In genomic region chr6:15417811-15418210, GRCh38 we compare ENCODE assay signal across 10 cellular contexts.
DNase-seq lines count a peak whose midpoint lies in the region; ATAC-seq and TF ChIP-seq lines count a peak whose summit lies in the region.
"Had no signal": no experiment of that assay in that cellular context is flagged by ENCODE, and none has a peak within 500 bp of the region (broad histone marks: within the 10 kb centered on the region; RNA-seq: fewer than 3 reads in every experiment).

No MANE protein-coding gene starts in this region.

- no peak overlapping the region for H3K4me3 Mint-ChIP-seq in stimulated activated naive CD8-positive, alpha-beta T cell treated with anti-CD3 and anti-CD28 coated beads, Interleukin-15, amount 100 ng/mL, for 72 hours
- no peak overlapping the region for H3K4me3 Mint-ChIP-seq in nephron progenitor cell
- no peak overlapping the region for H3K4me3 Mint-ChIP-seq in progenitor cell of endocrine pancreas (ENCODE audit: low read depth)
- H3K4me3 Mint-ChIP-seq: H9 had no signal

- peak; percentile 72 for ATAC-seq in esophagus mucosa
- ATAC-seq in stimulated activated naive CD8-positive, alpha-beta T cell treated with anti-CD3 and anti-CD28 coated beads, Interleukin-15, amount 100 ng/mL, for 72 hours, result peak; percentile 91

- TF ChIP-seq CTCF in nephron progenitor cell (IDR thresholded peaks at IDR 0.05) (no peak), progenitor cell of endocrine pancreas (IDR thresholded peaks at IDR 0.05; ENCODE audit: unreplicated experiment) (no peak)

- H3K27ac Mint-ChIP-seq in stimulated activated naive CD8-positive, alpha-beta T cell treated with anti-CD3 and anti-CD28 coated beads, Interleukin-15, amount 100 ng/mL, for 72 hours, result peak overlapping the region in 1 of 2 donors; percentile 72
- H3K27ac Mint-ChIP-seq in nephron progenitor cell, result no peak overlapping the region
- H3K27ac Mint-ChIP-seq in progenitor cell of endocrine pancreas, result no peak overlapping the region

- peaks cover 75% of the 10 kb centered on the region for H3K36me3 Mint-ChIP-seq in nephron progenitor cell (ENCODE audit: low read depth)
- H3K36me3 Mint-ChIP-seq in progenitor cell of endocrine pancreas (ENCODE audit: insufficient read depth), result peaks cover 55% of the 10 kb centered on the region

- H3K4me1 Mint-ChIP-seq in stimulated activated naive CD8-positive, alpha-beta T cell treated with anti-CD3 and anti-CD28 coated beads, Interleukin-15, amount 100 ng/mL, for 72 hours, result peaks cover 64% of the 10 kb centered on the region
- peaks cover 46% of the 10 kb centered on the region for H3K4me1 Mint-ChIP-seq in nephron progenitor cell
- H3K4me1 Mint-ChIP-seq in progenitor cell of endocrine pancreas (ENCODE audit: low read depth), result peaks cover 18% of the 10 kb centered on the region

- peaks cover 10 to 14% of the 10 kb centered on the region in 2 donors for H3K9me3 Mint-ChIP-seq in stimulated activated naive CD8-positive, alpha-beta T cell treated with anti-CD3 and anti-CD28 coated beads, Interleukin-15, amount 100 ng/mL, for 72 hours
- H3K9me3 Mint-ChIP-seq in nephron progenitor cell, result peaks cover 73% of the 10 kb centered on the region
- H3K9me3 Mint-ChIP-seq in progenitor cell of endocrine pancreas (ENCODE audit: low read depth), result peaks cover 27% of the 10 kb centered on the region

- peak; percentile 45 for DNase-seq in activated T-cell treated with anti-CD3 and anti-CD28 coated beads for 48 hours (ENCODE audit: low read depth)
- DNase-seq in activated T-cell treated with anti-CD3 and anti-CD28 coated beads, Interleukin-2, amount 50 U/mL, for 1 hour, result no peak
- DNase-seq in activated CD4-positive, alpha-beta T cell treated with anti-CD3 and anti-CD28 coated beads for 48 hours, result peak; percentile 66
- peak in 1 of 2 donors; percentile 72 for DNase-seq in stimulated activated naive CD8-positive, alpha-beta T cell treated with anti-CD3 and anti-CD28 coated beads, Interleukin-15, amount 100 ng/mL, for 72 hours
- no peak for DNase-seq in nephron progenitor cell
- no peak for DNase-seq in central memory CD4-positive, alpha-beta T cell
- DNase-seq in progenitor cell of endocrine pancreas (ENCODE audit: low spot score, unreplicated experiment), result no peak
- DNase-seq: H9, NCI-H2029 had no signal

- no peaks in the 10 kb centered on the region for H3K27me3 Mint-ChIP-seq in stimulated activated naive CD8-positive, alpha-beta T cell treated with anti-CD3 and anti-CD28 coated beads, Interleukin-15, amount 100 ng/mL, for 72 hours
- H3K27me3 Mint-ChIP-seq in nephron progenitor cell (ENCODE audit: low read depth, poor library complexity), result no peaks in the 10 kb centered on the region
- H3K27me3 Mint-ChIP-seq in progenitor cell of endocrine pancreas, result no peaks in the 10 kb centered on the region

Comparison
In these comparisons a context has a peak if more than half of its experiments do, and no peak if none do; other contexts are left out.
1. DNase-seq: peak in activated T-cell treated with anti-CD3 and anti-CD28 coated beads for 48 hours (single experiment) and activated CD4-positive, alpha-beta T cell treated with anti-CD3 and anti-CD28 coated beads for 48 hours (single experiment); none in activated T-cell treated with anti-CD3 and anti-CD28 coated beads, Interleukin-2, amount 50 U/mL, for 1 hour (single experiment), nephron progenitor cell (single experiment), central memory CD4-positive, alpha-beta T cell (single experiment) and progenitor cell of endocrine pancreas (single experiment).